ENCODE assay signal across 8 cellular contexts in the genomic region with DNA sequence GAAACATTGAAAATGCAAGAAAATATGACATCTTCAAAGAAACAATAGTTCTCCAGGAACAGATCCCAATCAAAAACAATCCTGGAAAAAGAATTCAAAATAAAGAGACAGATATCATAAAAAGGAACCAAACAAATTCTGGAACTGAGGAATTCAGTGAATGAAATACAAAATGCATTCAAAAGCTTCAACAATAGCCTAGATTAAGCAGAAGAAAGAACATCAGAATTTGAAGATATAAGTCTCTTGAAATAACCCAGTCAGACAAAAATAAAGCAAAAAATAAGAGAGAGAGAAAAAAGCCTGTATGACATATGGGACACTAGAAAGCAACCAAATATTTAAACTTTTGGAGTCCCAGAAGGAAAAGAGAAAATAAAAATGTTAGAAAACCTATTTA.
"Had no signal": no experiment of that assay in that cellular context is flagged by ENCODE, and none has a peak within 500 bp of the region (broad histone marks: within the 10 kb centered on the region; RNA-seq: fewer than 3 reads in every experiment).

No MANE protein-coding gene starts in this region.

- FAIRE-seq: G401.6, GM12878, GM12891, GM12892, GM18507, GM19239 had no signal

- H3K4me3 ChIP-seq: GM12878 had no signal

- ATAC-seq: GM12878 had no signal

- DNase-seq: GDM1, GF-D8 had no signal
